8 cellular contexts compared by ENCODE assay signal in genomic region chr22:22752556-22753477, GRCh38.
A peak's percentile ranks its signal among the peaks of the same experiment; 100 is the strongest.
DNase-seq lines count a peak whose midpoint lies in the region; ATAC-seq, FAIRE-seq and TF ChIP-seq lines count a peak whose summit lies in the region.

No MANE protein-coding gene starts in this region.

- no peaks in the 10 kb centered on the region for H3K79me2 ChIP-seq in HepG2 (ENCODE audit: insufficient read depth, low read length)

- no peak for TF ChIP-seq RAD21 in HepG2 (CRISPR knock-in tag; IDR thresholded peaks at IDR 0.05)

- POLR2A ChIA-PET in HepG2 (lab: Yijun Ruan, JAX) = no interaction called here

- no peak for TF ChIP-seq EP300 in HepG2 (IDR thresholded peaks at IDR 0.05; ENCODE audit: low read depth in 2 of 2, low read length in 2 of 2)
- no peak for TF ChIP-seq EP300 in HepG2 (CRISPR knock-in tag; IDR thresholded peaks at IDR 0.05; ENCODE audit: borderline replicate concordance)

- peak overlapping the region in 4 of 11 experiments; percentile 11 to 56 (median 22); a peak in 6 of 22 replicates for H3K27ac ChIP-seq in BLaER1 treated with 17β-estradiol and CSF1 and Interleukin-3, amounts not matched to agents 10 nM and 100 nM
- no peak overlapping the region for H3K27ac ChIP-seq in HepG2 (ENCODE audit: extremely low read length, insufficient read depth, low read length)

- no peaks in the 10 kb centered on the region for H3K9me3 ChIP-seq in BLaER1 treated with 17β-estradiol and CSF1 and Interleukin-3, amounts not matched to agents 10 nM and 100 nM (replicated peaks in 1 of 11)
- H3K9me3 ChIP-seq in HepG2 (ENCODE audit: low read length) = no peaks in the 10 kb centered on the region

- H3K36me3 ChIP-seq in BLaER1 treated with 17β-estradiol and CSF1 and Interleukin-3, amounts not matched to agents 10 nM and 100 nM = no peaks in the 10 kb centered on the region
- no peaks in the 10 kb centered on the region for H3K36me3 ChIP-seq in HepG2 (replicated peaks in 1 of 2; ENCODE audit: control insufficient read depth in 1 of 2, insufficient read depth in 2 of 2, low read length in 2 of 2)

- DNase-seq in HCEC 1CT = peak; percentile 82
- DNase-seq in activated effector memory CD4-positive, alpha-beta T cell treated with Interleukin-2 at 50 U/mL for 16 hours = peak; percentile 19
- no peak for DNase-seq in HepG2 (ENCODE audit: low spot score)
- no peak for DNase-seq in NCI-H446 treated with DMSO at 0.1 percent for 48 hours (lab: John Stamatoyannopoulos, UW)
- no peak for DNase-seq in ecto neural progenitor cell (ENCODE audit: low spot score)

- H4K20me1 ChIP-seq in BLaER1 treated with 17β-estradiol and CSF1 and Interleukin-3, amounts not matched to agents 10 nM and 100 nM = no peaks in the 10 kb centered on the region
- no peaks in the 10 kb centered on the region for H4K20me1 ChIP-seq in HepG2 (ENCODE audit: insufficient read depth, low read length)

- no peak overlapping the region for H3K4me3 ChIP-seq in BLaER1 treated with 17β-estradiol and CSF1 and Interleukin-3, amounts not matched to agents 10 nM and 100 nM
- no peak overlapping the region for H3K4me3 ChIP-seq in HepG2 (replicated peaks in 1 of 3; ENCODE audit: insufficient read depth in 1 of 3, low read depth in 2 of 3, low read length in 3 of 3)

- peak overlapping the region; percentile 18 to 79 (median 50); a peak in 19 of 22 replicates for H3K4me2 ChIP-seq in BLaER1 treated with 17β-estradiol and CSF1 and Interleukin-3, amounts not matched to agents 10 nM and 100 nM
- no peak overlapping the region for H3K4me2 ChIP-seq in HepG2 (ENCODE audit: low read depth, low read length)

- ATAC-seq in HepG2 (no peak), GM21737 (IDR thresholded peaks at IDR 0.05; ENCODE audit: unreplicated experiment) (no peak), HG03108 (IDR thresholded peaks at IDR 0.05; ENCODE audit: unreplicated experiment) (no peak)

- no TSS peak for BruUV-seq in HepG2 (replicated peaks; lab: Mats Ljungman, UMichigan)

- intact Hi-C loops in HepG2 (cut with micrococcal nuclease; ENCODE audit: unreplicated experiment) = no loop called here

- in situ Hi-C loops in HepG2 (cut with HindIII; ENCODE audit: extremely low pct_ligation_motif_present, low pct_unique_long_range_greater_than_20kb) = loop anchor here (10.0 kb wide), 1 partner anchor 132 kb away; the partner anchor contains the start of gene IGLL5

- CTCF ChIA-PET in HepG2 (lab: Yijun Ruan, JAX; ENCODE audit: low intra/inter-chr PET ratio, low total read pairs) = no interaction called here

- no peak for FAIRE-seq in HepG2 (lab: Jason Lieb, UNC)

- TF ChIP-seq CTCF in HepG2 (CRISPR knock-in tag; IDR thresholded peaks at IDR 0.05) = no peak

- no peaks in the 10 kb centered on the region for H3K27me3 ChIP-seq in BLaER1 treated with 17β-estradiol and CSF1 and Interleukin-3, amounts not matched to agents 10 nM and 100 nM
- H3K27me3 ChIP-seq in HepG2 (ENCODE audit: control insufficient read depth in 1 of 2, insufficient read depth in 2 of 2, low read length in 2 of 2) = peaks cover 0 to 2% of the 10 kb centered on the region in 2 experiments; a peak in 2 of 5 replicates

- H3K9ac ChIP-seq in BLaER1 treated with 17β-estradiol and CSF1 and Interleukin-3, amounts not matched to agents 10 nM and 100 nM = no peak overlapping the region
- no peak overlapping the region for H3K9ac ChIP-seq in HepG2 (ENCODE audit: insufficient read depth, low read depth, low read length)

- no peak overlapping the region for H2AFZ ChIP-seq in HepG2 (ENCODE audit: low read length)

- no peak for TF ChIP-seq POLR2A in HepG2 (IDR thresholded peaks at IDR 0.05; ENCODE audit: insufficient read depth in 1 of 2, low read depth in 2 of 2, low read length in 2 of 2)

- H3K4me1 ChIP-seq in BLaER1 treated with 17β-estradiol and CSF1 and Interleukin-3, amounts not matched to agents 10 nM and 100 nM = peaks cover 15 to 36% (median 21%) of the 10 kb centered on the region in 10 experiments
- no peaks in the 10 kb centered on the region for H3K4me1 ChIP-seq in HepG2 (ENCODE audit: insufficient read depth, low read length)

- 31% methylated on average over 6 of the region's 12 CpGs for WGBS in HepG2 (ENCODE audit: low lambda C conversion rate)

TF ChIP-seq in HepG2, 621 proteins besides CTCF, POLR2A, EP300 and RAD21 (continues in another document):
- no peak for TF ChIP-seq ZNF740 (CRISPR knock-in tag; IDR thresholded peaks at IDR 0.05)
- TF ChIP-seq MNT (IDR thresholded peaks at IDR 0.05) = peak; percentile 56
- no peak for TF ChIP-seq AFF4 (CRISPR knock-in tag; IDR thresholded peaks at IDR 0.05)
- no peak for TF ChIP-seq SRSF4 (IDR thresholded peaks at IDR 0.05; ENCODE audit: low read depth, low read length, poor library complexity, severe bottlenecking)
- TF ChIP-seq SAP130 (CRISPR knock-in tag; IDR thresholded peaks at IDR 0.05; ENCODE audit: low read depth) = no peak
- peak; percentile 90 for TF ChIP-seq MAFF (IDR thresholded peaks at IDR 0.05; ENCODE audit: low read depth, low read length)
- TF ChIP-seq MAFK (conservative IDR thresholded peaks at IDR 0.05 in 1 of 2, IDR thresholded peaks at IDR 0.05 in 1 of 2; ENCODE audit: low read length in 2 of 2) = peak; percentile 89 to 91
- TF ChIP-seq ZNF205 (CRISPR knock-in tag; IDR thresholded peaks at IDR 0.05) = no peak
- peak; percentile 45; the same call in 1 of the 2 replicates for TF ChIP-seq FOSL2 (CRISPR knock-in tag; IDR thresholded peaks at IDR 0.05)
- TF ChIP-seq CAMTA2 (CRISPR knock-in tag; IDR thresholded peaks at IDR 0.05; ENCODE audit: borderline replicate concordance) = no peak
- no peak for TF ChIP-seq CCDC6 (CRISPR knock-in tag; IDR thresholded peaks at IDR 0.05)
- no peak for TF ChIP-seq RXRB (CRISPR knock-in tag; IDR thresholded peaks at IDR 0.05; ENCODE audit: borderline replicate concordance)
- no peak for TF ChIP-seq ZFP37 (CRISPR knock-in tag; IDR thresholded peaks at IDR 0.05; ENCODE audit: borderline replicate concordance)
- no peak for TF ChIP-seq PCBP1 (IDR thresholded peaks at IDR 0.05; ENCODE audit: borderline replicate concordance, low read depth, low read length)
- TF ChIP-seq ZNF576 (CRISPR knock-in tag; IDR thresholded peaks at IDR 0.05) = no peak

Comparison
In these comparisons a context has a peak if more than half of its experiments do, and no peak if none do; other contexts are left out.
1. DNase-seq: peak in HCEC 1CT (single experiment) and activated effector memory CD4-positive, alpha-beta T cell treated with Interleukin-2 at 50 U/mL for 16 hours (single experiment); none in HepG2 (single experiment), NCI-H446 treated with DMSO at 0.1 percent for 48 hours (single experiment) and ecto neural progenitor cell (single experiment).